Comparison of ENCODE assay signal across 3 cellular contexts in the genomic region with DNA sequence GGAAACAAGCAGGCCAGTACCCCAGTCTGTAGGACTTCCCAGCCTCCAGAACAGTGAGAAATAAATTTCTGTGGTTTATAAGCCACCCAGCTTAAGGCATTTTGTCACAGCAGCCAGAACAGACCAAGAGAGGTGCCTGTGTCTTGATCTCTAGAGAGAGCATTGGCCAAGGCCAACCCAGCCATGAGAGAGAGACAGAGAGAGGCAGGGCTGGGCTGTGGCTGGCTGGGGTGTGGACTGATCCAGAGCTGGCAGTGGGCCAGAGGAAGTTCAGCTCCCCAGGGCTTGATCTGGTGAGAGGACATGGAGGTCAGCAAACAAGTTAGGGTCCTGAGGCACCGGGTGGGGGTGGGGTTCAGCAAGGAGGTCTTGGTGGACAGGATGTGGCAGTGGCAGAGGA. TPM values are rescaled to one million over a fixed set of nuclear protein-coding genes. Genes with fewer than 3 reads are reported as not detected.
"Had no signal": no experiment of that assay in that cellular context is flagged by ENCODE, and none has a peak within 500 bp of the region (broad histone marks: within the 10 kb centered on the region; RNA-seq: fewer than 3 reads in every experiment).

No MANE protein-coding gene starts in this region.

RNA-seq across cellular contexts. Expression of gene NPY4R2, which starts 14.4 kb away (rescaled TPM):
- total RNA-seq: LHCN-M2, MCF 10A, NCI-H460 had no signal
